32 cellular contexts compared by ENCODE assay signal in the genomic region with DNA sequence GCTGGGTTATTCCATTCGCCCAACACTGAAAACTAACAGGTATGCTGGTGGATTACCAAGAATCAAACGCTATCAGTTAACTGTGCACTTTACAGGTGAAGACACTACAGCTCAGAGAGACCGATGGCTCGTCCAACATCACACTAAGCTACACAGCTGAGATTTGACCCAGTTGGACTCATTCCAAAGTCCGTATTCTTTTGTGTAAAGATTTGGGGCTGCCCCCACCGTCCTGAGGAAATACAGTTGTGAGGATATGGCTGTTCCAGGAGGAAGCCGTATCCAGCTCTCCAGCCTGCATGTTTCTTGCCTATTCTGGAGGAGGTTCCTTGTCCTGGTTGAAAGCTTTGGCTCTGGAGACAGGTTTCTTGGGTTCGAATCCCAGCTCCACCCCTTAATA. TPM values are rescaled to one million over a fixed set of nuclear protein-coding genes. Genes with fewer than 3 reads are reported as not detected.
"Had no signal": no experiment of that assay in that cellular context is flagged by ENCODE, and none has a peak within 500 bp of the region (broad histone marks: within the 10 kb centered on the region; RNA-seq: fewer than 3 reads in every experiment).

No MANE protein-coding gene starts in this region.

- H3K4me3 ChIP-seq: left lung, lung, pancreas, prostate gland, sigmoid colon, spleen, tibial nerve, uterus had no signal

- DNase-seq: immature natural killer cell; kidney; left colon; left lung; mesendoderm; naive B cell; natural killer cell; pancreas; posterior cingulate gyrus; retina; right cardiac atrium; sigmoid colon; small intestine; spleen; stimulated activated CD4-positive, alpha-beta T cell treated with anti-CD3 and anti-CD28 coated beads, Interleukin-4, amount 100 ng/mL, for 24 hours; stimulated activated CD8-positive, alpha-beta memory T cell treated with anti-CD3 and anti-CD28 coated beads, Interleukin-4, amount 100 ng/mL, for 48 hours; stimulated activated naive CD4-positive, alpha-beta T cell treated with Interleukin-2 at 50 U/mL for 16 hours; stimulated activated naive CD8-positive, alpha-beta T cell treated with anti-CD3 and anti-CD28 coated beads, Interleukin-15, amount 100 ng/mL, for 72 hours; uterus had no signal

- H3K27ac ChIP-seq: left lung, pancreas, prostate gland, sigmoid colon, tibial nerve, uterus had no signal

- H3K27me3 Mint-ChIP-seq: naive B cell; stimulated activated memory B cell treated with anti-CD40 and anti-IgM and Interleukin-4, amounts not matched to agents 10 μg/mL and 1 μg/mL and 100 μg/mL, for 72 hours; stimulated activated naive CD8-positive, alpha-beta T cell treated with anti-CD3 and anti-CD28 coated beads, Interleukin-15, amount 100 ng/mL, for 72 hours; type B pancreatic cell had no signal

- H3K27me3 ChIP-seq: left lung, pancreas, sigmoid colon, spleen, tibial nerve, uterus had no signal

- H3K9me3 Mint-ChIP-seq: immature natural killer cell; mesothelial cell of epicardium; naive B cell; natural killer cell; stimulated activated memory B cell treated with anti-CD40 and anti-IgM and Interleukin-4, amounts not matched to agents 10 μg/mL and 1 μg/mL and 100 μg/mL, for 72 hours; type B pancreatic cell had no signal

- H3K4me3 Mint-ChIP-seq: immature natural killer cell; mesothelial cell of epicardium; natural killer cell; stimulated activated memory B cell treated with anti-CD40 and anti-IgM and Interleukin-4, amounts not matched to agents 10 μg/mL and 1 μg/mL and 100 μg/mL, for 72 hours; stimulated activated naive CD8-positive, alpha-beta T cell treated with anti-CD3 and anti-CD28 coated beads, Interleukin-15, amount 100 ng/mL, for 72 hours; type B pancreatic cell had no signal

- H3K36me3 Mint-ChIP-seq: natural killer cell, type B pancreatic cell had no signal

- H3K27ac Mint-ChIP-seq: immature natural killer cell; mesothelial cell of epicardium; natural killer cell; stimulated activated memory B cell treated with anti-CD40 and anti-IgM and Interleukin-4, amounts not matched to agents 10 μg/mL and 1 μg/mL and 100 μg/mL, for 72 hours; stimulated activated naive CD8-positive, alpha-beta T cell treated with anti-CD3 and anti-CD28 coated beads, Interleukin-15, amount 100 ng/mL, for 72 hours; type B pancreatic cell had no signal

- H3K9me3 ChIP-seq: left lung, pancreas, prostate gland, sigmoid colon, spleen, tibial nerve, uterus had no signal

- H3K36me3 ChIP-seq: prostate gland, uterus had no signal

- FAIRE-seq: islet of Langerhans, kidney, pancreas, small intestine had no signal

- ATAC-seq: left colon; left lung; natural killer cell; pancreas; right cardiac atrium; stimulated activated memory B cell treated with anti-CD40 and anti-IgM and Interleukin-4, amounts not matched to agents 10 μg/mL and 1 μg/mL and 100 μg/mL, for 72 hours; stimulated activated naive CD8-positive, alpha-beta T cell treated with anti-CD3 and anti-CD28 coated beads, Interleukin-15, amount 100 ng/mL, for 72 hours had no signal

- H3K4me1 ChIP-seq: prostate gland had no signal

RNA-seq across cellular contexts. Expression of a gene that starts 37.9 kb away (rescaled TPM):
- total RNA-seq: left colon, left lung, liver, mesothelial cell of epicardium, mononuclear cell, omental fat pad, pancreas, prostate gland, right cardiac atrium, sigmoid colon, spleen, temporal lobe, tibial nerve, ureter, uterus had no signal
- polyA plus RNA-seq: neural cell had no signal
